ENCODE assay signal across 17 cellular contexts in genomic region chr1:243346016-243346415, GRCh38.
A peak's percentile ranks its signal among the peaks of the same experiment; 100 is the strongest.
DNase-seq lines count a peak whose midpoint lies in the region; ATAC-seq and TF ChIP-seq lines count a peak whose summit lies in the region.
"Had no signal": no experiment of that assay in that cellular context is flagged by ENCODE, and none has a peak within 500 bp of the region (broad histone marks: within the 10 kb centered on the region; RNA-seq: fewer than 3 reads in every experiment).

No MANE protein-coding gene starts in this region.

- peaks cover 25% of the 10 kb centered on the region for H3K36me3 Mint-ChIP-seq in brain

- H3K9me3 ChIP-seq in neuron (ENCODE audit: low read length): no peaks in the 10 kb centered on the region
- H3K9me3 ChIP-seq: Caco-2, SK-N-SH had no signal

- H3K27me3 ChIP-seq in neuron (ENCODE audit: insufficient read depth, low read length): no peaks in the 10 kb centered on the region

- peaks cover 40% of the 10 kb centered on the region for H3K4me1 ChIP-seq in neuron (ENCODE audit: insufficient read depth, low read length)
- H3K4me1 ChIP-seq: Caco-2 had no signal

- peaks cover 0 to 9% (median 0%) of the 10 kb centered on the region in 5 experiments for H3K9me3 Mint-ChIP-seq in brain
- H3K9me3 Mint-ChIP-seq: CD8-positive, alpha-beta T cell had no signal

- no peaks in the 10 kb centered on the region for H3K27me3 Mint-ChIP-seq in brain
- H3K27me3 Mint-ChIP-seq: B cell had no signal

- ATAC-seq in HG03520 (IDR thresholded peaks at IDR 0.05; ENCODE audit: unreplicated experiment): no peak
- ATAC-seq: CD8-positive, alpha-beta T cell had no signal

- peak overlapping the region in 1 of 5 experiments; percentile 54 for H3K4me3 Mint-ChIP-seq in brain
- H3K4me3 Mint-ChIP-seq: B cell; CD8-positive, alpha-beta T cell had no signal

- H3K27ac Mint-ChIP-seq in brain: peak overlapping the region in 4 of 5 experiments; percentile 39 to 88 (median 78)
- H3K27ac Mint-ChIP-seq: B cell; CD8-positive, alpha-beta T cell had no signal

- peak overlapping the region; percentile 11 for H3K4me3 ChIP-seq in neuron (ENCODE audit: low read length)

- TF ChIP-seq CTCF in brain (conservative IDR thresholded peaks at IDR 0.05): no peak

- H3K36me3 ChIP-seq in neuron (ENCODE audit: insufficient read depth, low read length): peaks cover 1% of the 10 kb centered on the region

- DNase-seq in DMS 273 (lab: John Stamatoyannopoulos, UW; ENCODE audit: unreplicated experiment) (peak; percentile 36), DMS 273 treated with DMSO at 0.1 percent for 48 hours (lab: John Stamatoyannopoulos, UW) (no peak), EL (no peak), NCI-H446 (lab: John Stamatoyannopoulos, UW) (no peak)
- DNase-seq: CD8-positive, alpha-beta T cell; HCEC 1CT; NCI-H1092; NCI-H1417 treated with DMSO at 0.1 percent for 48 hours; NCI-H510A; NCI-H774; SIG-M5; SK-N-SH had no signal

- H2AFZ ChIP-seq in neuron (ENCODE audit: low read depth, low read length): no peak overlapping the region

- peaks cover 25% of the 10 kb centered on the region for H3K4me1 Mint-ChIP-seq in brain
- H3K4me1 Mint-ChIP-seq: B cell had no signal
